Comparison of ENCODE assay signal across 14 cellular contexts in genomic region chr11:20351151-20351550, GRCh38.
"Had no signal": no experiment of that assay in that cellular context is flagged by ENCODE, and none has a peak within 500 bp of the region (broad histone marks: within the 10 kb centered on the region; RNA-seq: fewer than 3 reads in every experiment).

No MANE protein-coding gene starts in this region.

- H3K9me3 ChIP-seq: thyroid gland had no signal

- H3K36me3 ChIP-seq: thyroid gland had no signal

- H3K27me3 ChIP-seq: thyroid gland had no signal

- DNase-seq: activated CD4-positive, alpha-beta T cell treated with anti-CD3 and anti-CD28 coated beads for 36 hours; activated CD4-positive, alpha-beta T cell treated with anti-CD3 and anti-CD28 coated beads, Interleukin-2, amount 50 U/mL, for 48 hours; activated T-cell treated with anti-CD3 and anti-CD28 coated beads for 4 hours; hypothalamus; islet precursor cell; midbrain; nephron progenitor cell; nucleus accumbens; retina; stimulated activated CD4-positive, alpha-beta T cell treated with anti-CD3 and anti-CD28 coated beads, Interleukin-1b, Interleukin-23, amount 100 ng/mL, for 48 hours; stimulated activated naive CD4-positive, alpha-beta T cell treated with Interleukin-2 at 50 U/mL for 16 hours; thyroid gland had no signal

- H3K4me1 ChIP-seq: thyroid gland had no signal

- ATAC-seq: activated CD4-positive, alpha-beta T cell treated with anti-CD3 and anti-CD28 coated beads for 36 hours; left lobe of liver; WTC11 had no signal

- H3K4me3 ChIP-seq: thyroid gland had no signal

- H3K27ac ChIP-seq: thyroid gland had no signal
